Comparison of ENCODE assay signal across 1 cellular context in genomic region chr12:116818341-116818856, GRCh38.
TF ChIP-seq lines count a peak whose summit lies in the region.

No MANE protein-coding gene starts in this region.

TF ChIP-seq in H1, 55 proteins besides CTCF, POLR2A, EP300 and RAD21 (continued from another document):
- TF ChIP-seq CHD7 (IDR thresholded peaks at IDR 0.05; ENCODE audit: insufficient replicate concordance, low read length) (no peak), CTBP2 (IDR thresholded peaks at IDR 0.05; ENCODE audit: borderline replicate concordance, insufficient read depth, insufficient read length, low read length) (no peak), ASH2L (IDR thresholded peaks at IDR 0.05; ENCODE audit: low read length) (no peak), NRF1 (IDR thresholded peaks at IDR 0.05; ENCODE audit: low read depth, low read length) (no peak), JUN (IDR thresholded peaks at IDR 0.05; ENCODE audit: low read depth, low read length) (no peak), GABPA (IDR thresholded peaks at IDR 0.05; ENCODE audit: borderline replicate concordance, insufficient read depth, low read length) (no peak), TCF12 (IDR thresholded peaks at IDR 0.05; ENCODE audit: low read depth, low read length) (no peak), SIX5 (IDR thresholded peaks at IDR 0.05; ENCODE audit: low read depth, low read length) (no peak), PHF8 (conservative IDR thresholded peaks at IDR 0.05; ENCODE audit: low read depth, low read length) (no peak), USF2 (IDR thresholded peaks at IDR 0.05; ENCODE audit: low read length) (no peak), GTF2F1 (IDR thresholded peaks at IDR 0.05; ENCODE audit: borderline replicate concordance, low read depth, low read length) (no peak), MAFK (IDR thresholded peaks at IDR 0.05; ENCODE audit: low read depth, low read length) (no peak), RXRA (IDR thresholded peaks at IDR 0.05; ENCODE audit: insufficient read depth, low read depth, low read length) (no peak), POLR2AphosphoS5 (IDR thresholded peaks at IDR 0.05; ENCODE audit: low read depth, low read length) (no peak)
